In the genomic region with DNA sequence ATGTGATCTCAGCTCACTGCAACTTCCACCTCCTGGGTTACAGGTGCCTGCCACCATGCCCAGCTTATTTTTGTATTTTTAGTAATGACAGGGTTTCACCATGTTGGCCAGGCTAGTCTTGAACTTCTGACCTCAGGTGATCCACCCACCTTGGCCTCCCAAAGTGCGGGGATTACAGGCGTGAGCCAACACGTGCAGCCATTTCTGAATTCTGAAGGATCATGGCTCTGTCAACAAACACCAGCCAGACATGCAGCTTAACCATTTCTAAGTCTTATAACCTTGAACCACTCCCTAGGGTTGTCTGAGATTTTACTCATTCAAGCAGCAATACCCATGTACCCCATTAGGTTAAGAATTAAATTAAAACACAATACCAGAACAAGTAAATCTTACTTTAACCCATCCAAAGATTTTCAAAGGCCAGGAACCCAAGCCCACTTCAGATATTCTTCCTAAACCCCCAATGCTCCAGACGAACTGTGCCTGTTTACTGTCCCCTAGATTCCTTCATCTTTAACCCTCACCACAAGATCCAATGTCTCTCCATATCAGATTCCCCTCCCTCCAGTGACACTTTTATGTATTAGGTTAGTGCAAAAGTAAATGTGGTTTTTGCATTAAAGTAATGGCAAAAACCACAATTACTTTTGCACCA, we compare ENCODE assay signal across 23 cellular contexts. TPM values are rescaled to one million over a fixed set of nuclear protein-coding genes. Genes with fewer than 3 reads are reported as not detected.
DNase-seq lines count a peak whose midpoint lies in the region; ATAC-seq and TF ChIP-seq lines count a peak whose summit lies in the region.
"Had no signal": no experiment of that assay in that cellular context is flagged by ENCODE, and none has a peak within 500 bp of the region (broad histone marks: within the 10 kb centered on the region; RNA-seq: fewer than 3 reads in every experiment).

No MANE protein-coding gene starts in this region.

- TF ChIP-seq POLR2A in GM18505 (IDR thresholded peaks at IDR 0.05; ENCODE audit: borderline replicate concordance, extremely low read depth, insufficient read depth, insufficient read length), result peak; percentile 32

- peaks cover 12 to 26% of the 10 kb centered on the region in 2 donors for H3K4me1 ChIP-seq in naive thymus-derived CD4-positive, alpha-beta T cell (ENCODE audit: control insufficient read depth in 2 of 2, insufficient read depth in 2 of 2, low read length in 2 of 2)

- no peaks in the 10 kb centered on the region for H3K27me3 Mint-ChIP-seq in activated CD4-positive, alpha-beta memory T cell treated with anti-CD3 and anti-CD28 coated beads, Interleukin-2, amount 10 ng/mL, durations not matched to agents 7 days and 5 days
- H3K27me3 Mint-ChIP-seq in activated CD4-positive, alpha-beta memory T cell treated with anti-CD3 and anti-CD28 coated beads for 36 hours, result no peaks in the 10 kb centered on the region
- H3K27me3 Mint-ChIP-seq in activated naive CD8-positive, alpha-beta T cell treated with anti-CD3 and anti-CD28 coated beads for 36 hours, result no peaks in the 10 kb centered on the region
- H3K27me3 Mint-ChIP-seq in naive thymus-derived CD4-positive, alpha-beta T cell, result no peaks in the 10 kb centered on the region

- CTCF ChIA-PET in activated CD4-positive, alpha-beta memory T cell treated with anti-CD3 and anti-CD28 coated beads, Interleukin-2, amount 10 ng/mL, durations not matched to agents 7 days and 5 days (lab: Charles Lee), result no interaction called here
- CTCF ChIA-PET in activated CD4-positive, alpha-beta memory T cell treated with anti-CD3 and anti-CD28 coated beads for 36 hours (lab: Charles Lee), result interaction anchor here (0.6 to 1.6 kb wide), 2 partner anchors 10 to 145 kb away, joined by 4 to 5 read pairs; no protein-coding TSS in a partner anchor
- CTCF ChIA-PET in naive thymus-derived CD4-positive, alpha-beta T cell (lab: Charles Lee), result no interaction called here

- H3K27ac ChIP-seq in naive thymus-derived CD4-positive, alpha-beta T cell (ENCODE audit: low read depth, low read length), result no peak overlapping the region
- H3K27ac ChIP-seq: C4-2B, hepatocyte, vagina had no signal

- no peak for DNase-seq in activated CD4-positive, alpha-beta memory T cell treated with anti-CD3 and anti-CD28 coated beads, Interleukin-2, amount 10 ng/mL, durations not matched to agents 7 days and 5 days
- DNase-seq in activated CD4-positive, alpha-beta memory T cell treated with anti-CD3 and anti-CD28 coated beads for 36 hours, result no peak
- DNase-seq in activated naive CD8-positive, alpha-beta T cell treated with anti-CD3 and anti-CD28 coated beads for 36 hours, result no peak
- DNase-seq in naive thymus-derived CD4-positive, alpha-beta T cell, result no peak
- DNase-seq in SIG-M5 treated with dmso at 0.1 percent for 504 hours (lab: John Stamatoyannopoulos, UW; ENCODE audit: unreplicated experiment), result no peak
- no peak for DNase-seq in NCI-H446 (lab: John Stamatoyannopoulos, UW)
- DNase-seq: activated CD4-positive, alpha-beta T cell treated with anti-CD3 and anti-CD28 coated beads for 1 hour; amniotic stem cell; effector memory CD4-positive, alpha-beta T cell; KG1; kidney glomerular epithelial cell; NCI-H1048; NCI-H2081 treated with DMSO at 0.1 percent for 48 hours; NCI-H510A treated with DMSO at 0.1 percent for 48 hours; nucleus accumbens; SIG-M5; T-helper 9 cell had no signal

- peaks cover 35% of the 10 kb centered on the region for H3K4me1 Mint-ChIP-seq in activated CD4-positive, alpha-beta memory T cell treated with anti-CD3 and anti-CD28 coated beads, Interleukin-2, amount 10 ng/mL, durations not matched to agents 7 days and 5 days
- H3K4me1 Mint-ChIP-seq in activated CD4-positive, alpha-beta memory T cell treated with anti-CD3 and anti-CD28 coated beads for 36 hours (ENCODE audit: low read depth), result peaks cover 30% of the 10 kb centered on the region
- H3K4me1 Mint-ChIP-seq in activated naive CD8-positive, alpha-beta T cell treated with anti-CD3 and anti-CD28 coated beads for 36 hours, result peaks cover 31% of the 10 kb centered on the region
- H3K4me1 Mint-ChIP-seq in naive thymus-derived CD4-positive, alpha-beta T cell, result peaks cover 23 to 50% (median 31%) of the 10 kb centered on the region in 7 donors

- no peak for ATAC-seq in GM18505 (IDR thresholded peaks at IDR 0.05; ENCODE audit: unreplicated experiment)
- ATAC-seq in naive thymus-derived CD4-positive, alpha-beta T cell, result no peak
- no peak for ATAC-seq in HG02840 (IDR thresholded peaks at IDR 0.05; ENCODE audit: low FRiP score, unreplicated experiment)
- ATAC-seq: sciatic nerve had no signal

- peaks cover 53% of the 10 kb centered on the region for H3K36me3 Mint-ChIP-seq in activated CD4-positive, alpha-beta memory T cell treated with anti-CD3 and anti-CD28 coated beads, Interleukin-2, amount 10 ng/mL, durations not matched to agents 7 days and 5 days (ENCODE audit: low read depth)
- H3K36me3 Mint-ChIP-seq in activated CD4-positive, alpha-beta memory T cell treated with anti-CD3 and anti-CD28 coated beads for 36 hours, result peaks cover 49% of the 10 kb centered on the region
- peaks cover 62% of the 10 kb centered on the region for H3K36me3 Mint-ChIP-seq in activated naive CD8-positive, alpha-beta T cell treated with anti-CD3 and anti-CD28 coated beads for 36 hours
- H3K36me3 Mint-ChIP-seq in naive thymus-derived CD4-positive, alpha-beta T cell, result peaks cover 10 to 34% (median 23%) of the 10 kb centered on the region in 5 donors

- no peaks in the 10 kb centered on the region for H3K9me3 ChIP-seq in naive thymus-derived CD4-positive, alpha-beta T cell (ENCODE audit: control insufficient read depth in 2 of 3, low read length in 3 of 3)
- H3K9me3 ChIP-seq: vagina had no signal

- H3K27me3 ChIP-seq in naive thymus-derived CD4-positive, alpha-beta T cell (ENCODE audit: control insufficient read depth in 2 of 2, insufficient read depth in 2 of 2, low read length in 2 of 2), result no peaks in the 10 kb centered on the region
- H3K27me3 ChIP-seq: hepatocyte, vagina had no signal

- intact Hi-C loops in activated CD4-positive, alpha-beta memory T cell treated with anti-CD3 and anti-CD28 coated beads for 36 hours (cut with micrococcal nuclease), result loop anchor here (10.0 kb wide), 2 partner anchors 201 to 941 kb away; a partner anchor contains a TSS
- intact Hi-C loops in naive thymus-derived CD4-positive, alpha-beta T cell (cut with micrococcal nuclease), result loop anchor here (10.0 kb wide), 2 partner anchors 1031 to 1321 kb away; a partner anchor contains a TSS

- POLR2A ChIA-PET in activated CD4-positive, alpha-beta memory T cell treated with anti-CD3 and anti-CD28 coated beads, Interleukin-2, amount 10 ng/mL, durations not matched to agents 7 days and 5 days (lab: Charles Lee), result no interaction called here
- POLR2A ChIA-PET in activated CD4-positive, alpha-beta memory T cell treated with anti-CD3 and anti-CD28 coated beads for 36 hours (lab: Charles Lee), result no interaction called here
- POLR2A ChIA-PET in naive thymus-derived CD4-positive, alpha-beta T cell (lab: Charles Lee), result no interaction called here

- H3K4me3 ChIP-seq in naive thymus-derived CD4-positive, alpha-beta T cell (ENCODE audit: low read length), result no peak overlapping the region
- H3K4me3 ChIP-seq: hepatocyte, vagina had no signal

- peaks cover 7 to 30% (median 9%) of the 10 kb centered on the region in 3 experiments for H3K36me3 ChIP-seq in naive thymus-derived CD4-positive, alpha-beta T cell (ENCODE audit: control insufficient read depth in 2 of 3, insufficient read depth in 3 of 3, low read length in 3 of 3)

- H3K9me3 Mint-ChIP-seq in activated CD4-positive, alpha-beta memory T cell treated with anti-CD3 and anti-CD28 coated beads, Interleukin-2, amount 10 ng/mL, durations not matched to agents 7 days and 5 days, result no peaks in the 10 kb centered on the region
- no peaks in the 10 kb centered on the region for H3K9me3 Mint-ChIP-seq in activated CD4-positive, alpha-beta memory T cell treated with anti-CD3 and anti-CD28 coated beads for 36 hours
- no peaks in the 10 kb centered on the region for H3K9me3 Mint-ChIP-seq in activated naive CD8-positive, alpha-beta T cell treated with anti-CD3 and anti-CD28 coated beads for 36 hours
- peaks cover 0 to 3% (median 0%) of the 10 kb centered on the region in 11 donors for H3K9me3 Mint-ChIP-seq in naive thymus-derived CD4-positive, alpha-beta T cell

- H3K27ac Mint-ChIP-seq in activated CD4-positive, alpha-beta memory T cell treated with anti-CD3 and anti-CD28 coated beads, Interleukin-2, amount 10 ng/mL, durations not matched to agents 7 days and 5 days, result peak overlapping the region; percentile 37
- H3K27ac Mint-ChIP-seq in activated CD4-positive, alpha-beta memory T cell treated with anti-CD3 and anti-CD28 coated beads for 36 hours, result no peak overlapping the region
- H3K27ac Mint-ChIP-seq in activated naive CD8-positive, alpha-beta T cell treated with anti-CD3 and anti-CD28 coated beads for 36 hours, result peak overlapping the region; percentile 49
- peak overlapping the region in 7 of 9 donors; percentile 8 to 75 (median 59) for H3K27ac Mint-ChIP-seq in naive thymus-derived CD4-positive, alpha-beta T cell

- H3K4me3 Mint-ChIP-seq in activated CD4-positive, alpha-beta memory T cell treated with anti-CD3 and anti-CD28 coated beads, Interleukin-2, amount 10 ng/mL, durations not matched to agents 7 days and 5 days, result no peak overlapping the region
- H3K4me3 Mint-ChIP-seq in activated CD4-positive, alpha-beta memory T cell treated with anti-CD3 and anti-CD28 coated beads for 36 hours, result no peak overlapping the region
- peak overlapping the region; percentile 99 for H3K4me3 Mint-ChIP-seq in activated naive CD8-positive, alpha-beta T cell treated with anti-CD3 and anti-CD28 coated beads for 36 hours
- H3K4me3 Mint-ChIP-seq in naive thymus-derived CD4-positive, alpha-beta T cell, result peak overlapping the region in 1 of 10 donors; percentile 5

RNA-seq across cellular contexts. Expression of a gene that starts 4.0 kb away (rescaled TPM):
- 100 to 1,000 TPM; 951 to 981 TPM for total RNA-seq in activated CD4-positive, alpha-beta memory T cell treated with anti-CD3 and anti-CD28 coated beads, Interleukin-2, amount 10 ng/mL, durations not matched to agents 7 days and 5 days
- 1,000 to 10,000 TPM; 1,729 to 1,745 TPM for total RNA-seq in activated CD4-positive, alpha-beta memory T cell treated with anti-CD3 and anti-CD28 coated beads for 36 hours
- 1,000 to 10,000 TPM; 1,699 to 1,750 TPM for total RNA-seq in activated naive CD8-positive, alpha-beta T cell treated with anti-CD3 and anti-CD28 coated beads for 36 hours
- total RNA-seq in naive thymus-derived CD4-positive, alpha-beta T cell, result 1,000 to 10,000 TPM; 1,062 to 2,591 (median 2,234) TPM
- 1,000 to 10,000 TPM; 2,294 to 3,246 TPM for polyA plus RNA-seq in naive thymus-derived CD4-positive, alpha-beta T cell

RNA-seq across cellular contexts. Expression of a gene that starts 59.3 kb away (rescaled TPM):
- 1 to 10 TPM; 2.3 to 3.4 TPM for total RNA-seq in activated CD4-positive, alpha-beta memory T cell treated with anti-CD3 and anti-CD28 coated beads, Interleukin-2, amount 10 ng/mL, durations not matched to agents 7 days and 5 days
- 1 to 10 TPM; 5.1 to 5.3 TPM for total RNA-seq in activated CD4-positive, alpha-beta memory T cell treated with anti-CD3 and anti-CD28 coated beads for 36 hours
- total RNA-seq in activated naive CD8-positive, alpha-beta T cell treated with anti-CD3 and anti-CD28 coated beads for 36 hours, result 1 to 10 TPM; 5.1 to 5.6 TPM
- 1 to 10 TPM; 2.0 to 4.8 (median 3.3) TPM for total RNA-seq in naive thymus-derived CD4-positive, alpha-beta T cell
- polyA plus RNA-seq in naive thymus-derived CD4-positive, alpha-beta T cell, result 1 to 10 TPM in 1 of 2 donors, under 1 TPM in 1; 0.84 to 1.1 TPM
